ENCODE assay signal across 29 cellular contexts in genomic region chr2:217529271-217529670, GRCh38.
"Had no signal": no experiment of that assay in that cellular context is flagged by ENCODE, and none has a peak within 500 bp of the region (broad histone marks: within the 10 kb centered on the region; RNA-seq: fewer than 3 reads in every experiment).

No MANE protein-coding gene starts in this region.

- DNase-seq: natural killer cell; occipital lobe; ovary; posterior cingulate gyrus; psoas muscle; right cardiac atrium; spleen; stimulated activated CD4-positive, alpha-beta T cell treated with anti-CD3 and anti-CD28 coated beads, Interleukin-12 subunit alpha, Interleukin-12 subunit beta, amount 100 ng/mL, for 4 hours; stimulated activated CD4-positive, alpha-beta T cell treated with anti-CD3 and anti-CD28 coated beads, Interleukin-1b, Interleukin-23, amount 100 ng/mL, for 48 hours; stimulated activated CD4-positive, alpha-beta T cell treated with anti-CD3 and anti-CD28 coated beads, Interleukin-4, amount 100 ng/mL, for 1 hour; stimulated activated CD4-positive, alpha-beta T cell treated with anti-CD3 and anti-CD28 coated beads, Interleukin-4, amount 100 ng/mL, for 4 hours; stimulated activated CD8-positive, alpha-beta memory T cell treated with anti-CD3 and anti-CD28 coated beads, Interleukin-4, amount 100 ng/mL, for 48 hours; stimulated activated naive CD4-positive, alpha-beta T cell; stimulated activated naive CD8-positive, alpha-beta T cell treated with anti-CD3 and anti-CD28 coated beads, Interleukin-15, amount 100 ng/mL, for 72 hours; stimulated activated naive CD8-positive, alpha-beta T cell treated with anti-CD3 and anti-CD28 coated beads, Interleukin-15, Interleukin-2, amounts not matched to agents 100 U/mL and 50 U/mL, for 24 hours; substantia nigra; testis; tibial artery; transverse colon; upper lobe of left lung had no signal

- H3K4me3 Mint-ChIP-seq: natural killer cell; nephron; neural progenitor cell; stimulated activated memory B cell treated with anti-CD40 and anti-IgM and Interleukin-4, amounts not matched to agents 10 μg/mL and 1 μg/mL and 100 μg/mL, for 72 hours; stimulated activated naive CD8-positive, alpha-beta T cell treated with anti-CD3 and anti-CD28 coated beads, Interleukin-15, amount 100 ng/mL, for 72 hours had no signal

- H2AFZ ChIP-seq: neural progenitor cell, parathyroid adenoma had no signal

- H3K4me1 Mint-ChIP-seq: natural killer cell; stimulated activated memory B cell treated with anti-CD40 and anti-IgM and Interleukin-4, amounts not matched to agents 10 μg/mL and 1 μg/mL and 100 μg/mL, for 72 hours; stimulated activated naive CD8-positive, alpha-beta T cell treated with anti-CD3 and anti-CD28 coated beads, Interleukin-15, amount 100 ng/mL, for 72 hours had no signal

- H3K4me3 ChIP-seq: neural progenitor cell, ovary, psoas muscle, skin epidermis, smooth muscle cell, spleen, suprapubic skin, testis, tibial artery, transverse colon, upper lobe of left lung, vagina had no signal

- H3K36me3 Mint-ChIP-seq: natural killer cell; neural progenitor cell; stimulated activated memory B cell treated with anti-CD40 and anti-IgM and Interleukin-4, amounts not matched to agents 10 μg/mL and 1 μg/mL and 100 μg/mL, for 72 hours had no signal

- H3K27me3 ChIP-seq: neural progenitor cell, ovary, spleen, suprapubic skin, testis, tibial artery, transverse colon, upper lobe of left lung had no signal

- H3K27ac ChIP-seq: neural progenitor cell, parathyroid adenoma, psoas muscle, skin epidermis, spleen, suprapubic skin, testis, tibial artery, transverse colon, upper lobe of left lung, vagina had no signal

- H3K36me3 ChIP-seq: neural progenitor cell, ovary, spleen, suprapubic skin, tibial artery, transverse colon, upper lobe of left lung, vagina had no signal

- H3K4me1 ChIP-seq: neural progenitor cell, parathyroid adenoma, psoas muscle, spleen, suprapubic skin, transverse colon, upper lobe of left lung had no signal

- H3K9ac ChIP-seq: neural progenitor cell, parathyroid adenoma had no signal

- H3K4me2 ChIP-seq: neural progenitor cell, smooth muscle cell had no signal

- H3K9me3 ChIP-seq: ovary, psoas muscle, spleen, suprapubic skin, testis, tibial artery, transverse colon, upper lobe of left lung, vagina had no signal

- H3K9me3 Mint-ChIP-seq: natural killer cell had no signal

- H3K27ac Mint-ChIP-seq: natural killer cell; neural progenitor cell; progenitor cell of endocrine pancreas; stimulated activated memory B cell treated with anti-CD40 and anti-IgM and Interleukin-4, amounts not matched to agents 10 μg/mL and 1 μg/mL and 100 μg/mL, for 72 hours; stimulated activated naive CD8-positive, alpha-beta T cell treated with anti-CD3 and anti-CD28 coated beads, Interleukin-15, amount 100 ng/mL, for 72 hours had no signal

- H3K27me3 Mint-ChIP-seq: stimulated activated memory B cell treated with anti-CD40 and anti-IgM and Interleukin-4, amounts not matched to agents 10 μg/mL and 1 μg/mL and 100 μg/mL, for 72 hours; stimulated activated naive CD8-positive, alpha-beta T cell treated with anti-CD3 and anti-CD28 coated beads, Interleukin-15, amount 100 ng/mL, for 72 hours had no signal
